Comparison of ENCODE assay signal across 1 cellular context in genomic region chr2:113985554-113986397, GRCh38.
TF ChIP-seq lines count a peak whose summit lies in the region.

No MANE protein-coding gene starts in this region.

TF ChIP-seq in HepG2, 621 proteins besides CTCF, POLR2A, EP300 and RAD21 (continued from another document and continues in another):
- TF ChIP-seq HDAC1 (CRISPR knock-in tag; IDR thresholded peaks at IDR 0.05): peak; percentile 61; the same call in 1 of the 2 replicates
- TF ChIP-seq MED1 (CRISPR knock-in tag; IDR thresholded peaks at IDR 0.05): peak; percentile 67
- TF ChIP-seq ZNF549 (CRISPR knock-in tag; IDR thresholded peaks at IDR 0.05): no peak
- TF ChIP-seq TBX3 (IDR thresholded peaks at IDR 0.05; ENCODE audit: borderline replicate concordance): no peak
- no peak for TF ChIP-seq PAWR (CRISPR knock-in tag; IDR thresholded peaks at IDR 0.05; ENCODE audit: borderline replicate concordance)
- no peak for TF ChIP-seq PRMT3 (CRISPR knock-in tag; IDR thresholded peaks at IDR 0.05; ENCODE audit: borderline replicate concordance, low read depth)
- TF ChIP-seq CHD4 (IDR thresholded peaks at IDR 0.05; ENCODE audit: borderline replicate concordance, low read length): peak; percentile 62; the same call in 1 of the 2 replicates
- no peak for TF ChIP-seq MEIS2 (CRISPR knock-in tag; IDR thresholded peaks at IDR 0.05)
- no peak for TF ChIP-seq ZNF253 (CRISPR knock-in tag; IDR thresholded peaks at IDR 0.05; ENCODE audit: borderline replicate concordance)
- no peak for TF ChIP-seq FOXA1 (IDR thresholded peaks at IDR 0.05)
- TF ChIP-seq FOXA1 (CRISPR knock-in tag; IDR thresholded peaks at IDR 0.05): peak; percentile 28; the same call in 1 of the 2 replicates
- TF ChIP-seq ZNF629 (CRISPR knock-in tag; conservative IDR thresholded peaks at IDR 0.05): 0 out of 2 replicates have a peak, but pooled peaks have one; percentile 17
- peak; percentile 81 for TF ChIP-seq ZNF264 (CRISPR knock-in tag; IDR thresholded peaks at IDR 0.05)
- TF ChIP-seq TOPORS (CRISPR knock-in tag; IDR thresholded peaks at IDR 0.05): no peak
- TF ChIP-seq ZNF589 (CRISPR knock-in tag; conservative IDR thresholded peaks at IDR 0.05): 0 out of 2 replicates have a peak, but pooled peaks have one; percentile 14
- 0 out of 2 replicates have a peak, but pooled peaks have one; percentile 31 for TF ChIP-seq KDM6A (CRISPR knock-in tag; IDR thresholded peaks at IDR 0.05; ENCODE audit: low read depth)
- TF ChIP-seq FOXP1 (IDR thresholded peaks at IDR 0.05): no peak
- peak; percentile 31; the same call in 1 of the 2 replicates for TF ChIP-seq FOXP1 (CRISPR knock-in tag; IDR thresholded peaks at IDR 0.05)
- TF ChIP-seq MTA3 (CRISPR knock-in tag; IDR thresholded peaks at IDR 0.05): no peak
- TF ChIP-seq ZNF280D (CRISPR knock-in tag; IDR thresholded peaks at IDR 0.05): peak; percentile 71; the same call in 1 of the 2 replicates
- TF ChIP-seq HOMEZ (CRISPR knock-in tag; IDR thresholded peaks at IDR 0.05; ENCODE audit: low read depth): peak; percentile 72; the same call in 1 of the 2 replicates
- TF ChIP-seq ZNF33A (CRISPR knock-in tag; IDR thresholded peaks at IDR 0.05; ENCODE audit: borderline replicate concordance): peak; percentile 69; the same call in 1 of the 2 replicates
- TF ChIP-seq ZNF136 (CRISPR knock-in tag; IDR thresholded peaks at IDR 0.05; ENCODE audit: low read depth): no peak
- TF ChIP-seq, protein P1, sequence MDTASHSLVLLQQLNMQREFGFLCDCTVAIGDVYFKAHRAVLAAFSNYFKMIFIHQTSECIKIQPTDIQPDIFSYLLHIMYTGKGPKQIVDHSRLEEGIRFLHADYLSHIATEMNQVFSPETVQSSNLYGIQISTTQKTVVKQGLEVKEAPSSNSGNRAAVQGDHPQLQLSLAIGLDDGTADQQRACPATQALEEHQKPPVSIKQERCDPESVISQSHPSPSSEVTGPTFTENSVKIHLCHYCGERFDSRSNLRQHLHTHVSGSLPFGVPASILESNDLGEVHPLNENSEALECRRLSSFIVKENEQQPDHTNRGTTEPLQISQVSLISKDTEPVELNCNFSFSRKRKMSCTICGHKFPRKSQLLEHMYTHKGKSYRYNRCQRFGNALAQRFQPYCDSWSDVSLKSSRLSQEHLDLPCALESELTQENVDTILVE (CRISPR knock-in tag; IDR thresholded peaks at IDR 0.05): no peak
- TF ChIP-seq HNF4G (IDR thresholded peaks at IDR 0.05; ENCODE audit: borderline replicate concordance, low read depth, low read length): peak; percentile 85
- TF ChIP-seq HNF4G (CRISPR knock-in tag; IDR thresholded peaks at IDR 0.05; ENCODE audit: borderline replicate concordance, low read depth): peak; percentile 28; the same call in 1 of the 2 replicates
- TF ChIP-seq ZNF343 (CRISPR knock-in tag; IDR thresholded peaks at IDR 0.05): no peak
- no peak for TF ChIP-seq SKI (IDR thresholded peaks at IDR 0.05; ENCODE audit: partially characterized antibody)
- TF ChIP-seq, protein P2, sequence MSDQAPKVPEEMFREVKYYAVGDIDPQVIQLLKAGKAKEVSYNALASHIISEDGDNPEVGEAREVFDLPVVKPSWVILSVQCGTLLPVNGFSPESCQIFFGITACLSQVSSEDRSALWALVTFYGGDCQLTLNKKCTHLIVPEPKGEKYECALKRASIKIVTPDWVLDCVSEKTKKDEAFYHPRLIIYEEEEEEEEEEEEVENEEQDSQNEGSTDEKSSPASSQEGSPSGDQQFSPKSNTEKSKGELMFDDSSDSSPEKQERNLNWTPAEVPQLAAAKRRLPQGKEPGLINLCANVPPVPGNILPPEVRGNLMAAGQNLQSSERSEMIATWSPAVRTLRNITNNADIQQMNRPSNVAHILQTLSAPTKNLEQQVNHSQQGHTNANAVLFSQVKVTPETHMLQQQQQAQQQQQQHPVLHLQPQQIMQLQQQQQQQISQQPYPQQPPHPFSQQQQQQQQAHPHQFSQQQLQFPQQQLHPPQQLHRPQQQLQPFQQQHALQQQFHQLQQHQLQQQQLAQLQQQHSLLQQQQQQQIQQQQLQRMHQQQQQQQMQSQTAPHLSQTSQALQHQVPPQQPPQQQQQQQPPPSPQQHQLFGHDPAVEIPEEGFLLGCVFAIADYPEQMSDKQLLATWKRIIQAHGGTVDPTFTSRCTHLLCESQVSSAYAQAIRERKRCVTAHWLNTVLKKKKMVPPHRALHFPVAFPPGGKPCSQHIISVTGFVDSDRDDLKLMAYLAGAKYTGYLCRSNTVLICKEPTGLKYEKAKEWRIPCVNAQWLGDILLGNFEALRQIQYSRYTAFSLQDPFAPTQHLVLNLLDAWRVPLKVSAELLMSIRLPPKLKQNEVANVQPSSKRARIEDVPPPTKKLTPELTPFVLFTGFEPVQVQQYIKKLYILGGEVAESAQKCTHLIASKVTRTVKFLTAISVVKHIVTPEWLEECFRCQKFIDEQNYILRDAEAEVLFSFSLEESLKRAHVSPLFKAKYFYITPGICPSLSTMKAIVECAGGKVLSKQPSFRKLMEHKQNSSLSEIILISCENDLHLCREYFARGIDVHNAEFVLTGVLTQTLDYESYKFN (CRISPR knock-in tag; conservative IDR thresholded peaks at IDR 0.05): peak; percentile 84
- no peak for TF ChIP-seq ZNF552 (CRISPR knock-in tag; IDR thresholded peaks at IDR 0.05; ENCODE audit: borderline replicate concordance)
- peak; percentile 66; the same call in 1 of the 2 replicates for TF ChIP-seq SOX5 (CRISPR knock-in tag; IDR thresholded peaks at IDR 0.05; ENCODE audit: borderline replicate concordance)
- no peak for TF ChIP-seq HMG20A (CRISPR knock-in tag; IDR thresholded peaks at IDR 0.05; ENCODE audit: borderline replicate concordance)
- TF ChIP-seq, protein P3, sequence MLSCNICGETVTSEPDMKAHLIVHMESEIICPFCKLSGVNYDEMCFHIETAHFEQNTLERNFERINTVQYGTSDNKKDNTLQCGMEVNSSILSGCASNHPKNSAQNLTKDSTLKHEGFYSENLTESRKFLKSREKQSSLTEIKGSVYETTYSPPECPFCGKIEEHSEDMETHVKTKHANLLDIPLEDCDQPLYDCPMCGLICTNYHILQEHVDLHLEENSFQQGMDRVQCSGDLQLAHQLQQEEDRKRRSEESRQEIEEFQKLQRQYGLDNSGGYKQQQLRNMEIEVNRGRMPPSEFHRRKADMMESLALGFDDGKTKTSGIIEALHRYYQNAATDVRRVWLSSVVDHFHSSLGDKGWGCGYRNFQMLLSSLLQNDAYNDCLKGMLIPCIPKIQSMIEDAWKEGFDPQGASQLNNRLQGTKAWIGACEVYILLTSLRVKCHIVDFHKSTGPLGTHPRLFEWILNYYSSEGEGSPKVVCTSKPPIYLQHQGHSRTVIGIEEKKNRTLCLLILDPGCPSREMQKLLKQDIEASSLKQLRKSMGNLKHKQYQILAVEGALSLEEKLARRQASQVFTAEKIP (CRISPR knock-in tag; IDR thresholded peaks at IDR 0.05; ENCODE audit: borderline replicate concordance): no peak
- no peak for TF ChIP-seq ZNF432 (CRISPR knock-in tag; IDR thresholded peaks at IDR 0.05; ENCODE audit: borderline replicate concordance)
- TF ChIP-seq ZNF24 (IDR thresholded peaks at IDR 0.05): no peak
- peak; percentile 73 for TF ChIP-seq HDAC2 (CRISPR knock-in tag; IDR thresholded peaks at IDR 0.05)
- TF ChIP-seq ZNF747 (CRISPR knock-in tag; IDR thresholded peaks at IDR 0.05; ENCODE audit: borderline replicate concordance): no peak
- TF ChIP-seq, protein P4, sequence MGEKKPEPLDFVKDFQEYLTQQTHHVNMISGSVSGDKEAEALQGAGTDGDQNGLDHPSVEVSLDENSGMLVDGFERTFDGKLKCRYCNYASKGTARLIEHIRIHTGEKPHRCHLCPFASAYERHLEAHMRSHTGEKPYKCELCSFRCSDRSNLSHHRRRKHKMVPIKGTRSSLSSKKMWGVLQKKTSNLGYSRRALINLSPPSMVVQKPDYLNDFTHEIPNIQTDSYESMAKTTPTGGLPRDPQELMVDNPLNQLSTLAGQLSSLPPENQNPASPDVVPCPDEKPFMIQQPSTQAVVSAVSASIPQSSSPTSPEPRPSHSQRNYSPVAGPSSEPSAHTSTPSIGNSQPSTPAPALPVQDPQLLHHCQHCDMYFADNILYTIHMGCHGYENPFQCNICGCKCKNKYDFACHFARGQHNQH (CRISPR knock-in tag; IDR thresholded peaks at IDR 0.05): no peak
- TF ChIP-seq, protein P5, sequence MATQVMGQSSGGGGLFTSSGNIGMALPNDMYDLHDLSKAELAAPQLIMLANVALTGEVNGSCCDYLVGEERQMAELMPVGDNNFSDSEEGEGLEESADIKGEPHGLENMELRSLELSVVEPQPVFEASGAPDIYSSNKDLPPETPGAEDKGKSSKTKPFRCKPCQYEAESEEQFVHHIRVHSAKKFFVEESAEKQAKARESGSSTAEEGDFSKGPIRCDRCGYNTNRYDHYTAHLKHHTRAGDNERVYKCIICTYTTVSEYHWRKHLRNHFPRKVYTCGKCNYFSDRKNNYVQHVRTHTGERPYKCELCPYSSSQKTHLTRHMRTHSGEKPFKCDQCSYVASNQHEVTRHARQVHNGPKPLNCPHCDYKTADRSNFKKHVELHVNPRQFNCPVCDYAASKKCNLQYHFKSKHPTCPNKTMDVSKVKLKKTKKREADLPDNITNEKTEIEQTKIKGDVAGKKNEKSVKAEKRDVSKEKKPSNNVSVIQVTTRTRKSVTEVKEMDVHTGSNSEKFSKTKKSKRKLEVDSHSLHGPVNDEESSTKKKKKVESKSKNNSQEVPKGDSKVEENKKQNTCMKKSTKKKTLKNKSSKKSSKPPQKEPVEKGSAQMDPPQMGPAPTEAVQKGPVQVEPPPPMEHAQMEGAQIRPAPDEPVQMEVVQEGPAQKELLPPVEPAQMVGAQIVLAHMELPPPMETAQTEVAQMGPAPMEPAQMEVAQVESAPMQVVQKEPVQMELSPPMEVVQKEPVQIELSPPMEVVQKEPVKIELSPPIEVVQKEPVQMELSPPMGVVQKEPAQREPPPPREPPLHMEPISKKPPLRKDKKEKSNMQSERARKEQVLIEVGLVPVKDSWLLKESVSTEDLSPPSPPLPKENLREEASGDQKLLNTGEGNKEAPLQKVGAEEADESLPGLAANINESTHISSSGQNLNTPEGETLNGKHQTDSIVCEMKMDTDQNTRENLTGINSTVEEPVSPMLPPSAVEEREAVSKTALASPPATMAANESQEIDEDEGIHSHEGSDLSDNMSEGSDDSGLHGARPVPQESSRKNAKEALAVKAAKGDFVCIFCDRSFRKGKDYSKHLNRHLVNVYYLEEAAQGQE (IDR thresholded peaks at IDR 0.05; ENCODE audit: borderline replicate concordance in 1 of 2, low read depth in 1 of 2, low read length in 2 of 2): no peak
- TF ChIP-seq ZNF292 (CRISPR knock-in tag; IDR thresholded peaks at IDR 0.05; ENCODE audit: borderline replicate concordance, low read depth): peak; percentile 69; the same call in 1 of the 2 replicates
- TF ChIP-seq CREB1 (IDR thresholded peaks at IDR 0.05): no peak
- TF ChIP-seq CREB1 (CRISPR knock-in tag; IDR thresholded peaks at IDR 0.05): 0 out of 2 replicates have a peak, but pooled peaks have one; percentile 9
- TF ChIP-seq NFKB2 (CRISPR knock-in tag; IDR thresholded peaks at IDR 0.05; ENCODE audit: borderline replicate concordance): no peak
- peak; percentile 35; the same call in 1 of the 2 replicates for TF ChIP-seq NFIC (IDR thresholded peaks at IDR 0.05; ENCODE audit: low read length)
- 0 out of 2 replicates have a peak, but pooled peaks have one; percentile 25 for TF ChIP-seq EHMT2 (IDR thresholded peaks at IDR 0.05; ENCODE audit: borderline replicate concordance, low read depth, low read length)
- 0 out of 2 replicates have a peak, but pooled peaks have one; percentile 25 for TF ChIP-seq FOXK1 (CRISPR knock-in tag; IDR thresholded peaks at IDR 0.05; ENCODE audit: borderline replicate concordance, low read depth)
- TF ChIP-seq SOX6 (IDR thresholded peaks at IDR 0.05): no peak
- peak; percentile 54; the same call in 1 of the 2 replicates for TF ChIP-seq SOX6 (CRISPR knock-in tag; IDR thresholded peaks at IDR 0.05)
